ENCODE assay signal across 7 cellular contexts in the genomic region with DNA sequence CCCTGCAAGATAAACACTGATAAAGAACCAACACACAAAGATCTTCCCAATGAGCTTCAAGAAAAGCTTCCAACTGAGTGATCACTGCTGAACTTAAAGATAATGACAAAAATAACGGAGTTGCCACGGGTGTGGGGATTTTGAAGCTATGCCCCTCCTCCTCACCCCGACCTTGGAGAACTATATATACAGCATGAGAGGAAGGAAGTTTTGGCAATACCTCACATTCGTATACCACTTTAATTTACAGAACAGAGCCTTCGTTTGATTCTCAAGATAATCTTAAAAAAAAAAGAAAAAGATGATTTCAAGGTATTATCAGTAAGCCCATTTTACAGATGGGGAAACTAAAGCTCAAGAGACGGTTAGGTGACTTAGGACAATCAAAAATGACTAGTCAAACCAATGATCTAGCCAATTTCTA. TPM values are rescaled to one million over a fixed set of nuclear protein-coding genes. Genes with fewer than 3 reads are reported as not detected.
DNase-seq lines count a peak whose midpoint lies in the region; ATAC-seq, FAIRE-seq and TF ChIP-seq lines count a peak whose summit lies in the region.

No MANE protein-coding gene starts in this region.

- dilution Hi-C loops in endothelial cell of umbilical vein (cut with MboI; ENCODE audit: extremely low pct_ligation_motif_present, low sequenced_read_pairs), result loop anchor here (25.0 kb wide), 1 partner anchor 161 kb away; the partner anchor contains the start of gene FOS

- H3K9me3 ChIP-seq in GM23248 (ENCODE audit: low read depth) (no peaks in the 10 kb centered on the region), Peyer's patch (no peaks in the 10 kb centered on the region), endothelial cell of umbilical vein (replicated peaks; ENCODE audit: control insufficient read depth, insufficient read depth, low read length) (no peaks in the 10 kb centered on the region), trophoblast cell (ENCODE audit: insufficient read depth, low read depth, low read length) (no peaks in the 10 kb centered on the region)

- peak overlapping the region; percentile 100 for H4K8ac ChIP-seq in trophoblast cell (ENCODE audit: low read depth, low read length)

- no peak overlapping the region for H2BK5ac ChIP-seq in trophoblast cell (ENCODE audit: low read depth, low read length, poor library complexity)

- H3K36me3 ChIP-seq in GM23248 (ENCODE audit: low read depth), result no peaks in the 10 kb centered on the region
- peaks cover 0 to 3% (median 0%) of the 10 kb centered on the region in 3 donors for H3K36me3 ChIP-seq in Peyer's patch
- peaks cover 0 to 3% of the 10 kb centered on the region in 2 experiments for H3K36me3 ChIP-seq in endothelial cell of umbilical vein (ENCODE audit: control insufficient read depth in 2 of 2, extremely low read depth in 1 of 2, insufficient read depth in 2 of 2, low read length in 2 of 2)
- H3K36me3 ChIP-seq in trophoblast cell (ENCODE audit: control insufficient read depth in 1 of 2, insufficient read depth in 2 of 2, low read length in 2 of 2), result peaks cover 3 to 6% of the 10 kb centered on the region in 2 experiments

- CTCF ChIA-PET in endothelial cell of umbilical vein (lab: Charles Lee), result interaction anchor here (1.9 to 7.1 kb wide), 2 partner anchors 170 to 178 kb away, joined by 9 to 77 read pairs; no protein-coding TSS in a partner anchor

- peak overlapping the region; percentile 18 for H2BK120ac ChIP-seq in trophoblast cell (ENCODE audit: insufficient read depth, low read length, poor library complexity)

- POLR2A ChIA-PET in endothelial cell of umbilical vein (lab: Charles Lee), result interaction anchor here (0.7 to 0.9 kb wide), 2 partner anchors 168 to 176 kb away, joined by 3 to 4 read pairs; no protein-coding TSS in a partner anchor

- no peak overlapping the region for H2AK5ac ChIP-seq in trophoblast cell (ENCODE audit: low read length)

- DNase-seq in GM23248 (peak; percentile 32), Peyer's patch (no peak), endothelial cell of umbilical vein (ENCODE audit: low read depth, low spot score) (peak; percentile 33), trophoblast cell (peak in 1 of 2 donors; percentile 13), HuH-7.5 (ENCODE audit: low spot score) (no peak), Ammon's horn (ENCODE audit: low spot score) (no peak)

- BruUV-seq in endothelial cell of umbilical vein (replicated peaks; lab: Mats Ljungman, UMichigan), result no TSS peak

- H4K91ac ChIP-seq in trophoblast cell (ENCODE audit: low read depth, low read length), result peak overlapping the region; percentile 93

- in situ Hi-C loops in GM23248 (cut with MboI), result loop anchor here (10.0 to 25.0 kb wide), 2 partner anchors 179 to 336 kb away; no protein-coding TSS in a partner anchor

- H3K9me1 ChIP-seq in endothelial cell of umbilical vein (replicated peaks; ENCODE audit: control insufficient read depth, extremely low read depth, insufficient read depth, low read length), result no peaks in the 10 kb centered on the region

- peak overlapping the region; percentile 22 for H3K4ac ChIP-seq in trophoblast cell (ENCODE audit: low read depth, low read length)

- no peaks in the 10 kb centered on the region for H3K9me2 ChIP-seq in GM23248 (ENCODE audit: insufficient read depth)

- H3K4me3 ChIP-seq in GM23248 (peak overlapping the region; percentile 78), Peyer's patch (peak overlapping the region; percentile 67 to 82 (median 78)), endothelial cell of umbilical vein (replicated peaks in 1 of 3; ENCODE audit: insufficient read depth in 1 of 3, low read depth in 1 of 3, low read length in 3 of 3) (peak overlapping the region; percentile 36 to 69 (median 62)), trophoblast cell (ENCODE audit: low read depth, low read length) (peak overlapping the region; percentile 85)

- intact Hi-C loops in endothelial cell of umbilical vein (cut with micrococcal nuclease), result no loop called here

- 1 to 3% methylated on average over 6 of the region's 6 CpGs for WGBS in GM23248 (ENCODE audit: low coverage in 1 of 2, low lambda C conversion rate in 2 of 2, missing lambda C conversion rate in 2 of 2), 2 experiments
- WGBS in trophoblast cell (ENCODE audit: extremely low coverage, insufficient coverage, insufficient read length), result no CpG with 5 or more reads among the region's 6 CpGs

- H3K27me3 ChIP-seq in GM23248 (replicated peaks; ENCODE audit: insufficient read depth) (no peaks in the 10 kb centered on the region), Peyer's patch (no peaks in the 10 kb centered on the region), endothelial cell of umbilical vein (ENCODE audit: control insufficient read depth in 2 of 2, insufficient read depth in 2 of 2, low read length in 2 of 2) (no peaks in the 10 kb centered on the region), trophoblast cell (ENCODE audit: insufficient read depth, low read length) (no peaks in the 10 kb centered on the region)

- H3K18ac ChIP-seq in trophoblast cell (ENCODE audit: low read length), result peak overlapping the region; percentile 16

- H3K4me1 ChIP-seq in GM23248 (ENCODE audit: insufficient read depth) (peaks cover 27% of the 10 kb centered on the region), Peyer's patch (peaks cover 0 to 40% (median 0%) of the 10 kb centered on the region in 4 donors), endothelial cell of umbilical vein (ENCODE audit: control insufficient read depth, extremely low read depth, insufficient read depth, low read length) (peaks cover 46% of the 10 kb centered on the region), trophoblast cell (ENCODE audit: control insufficient read depth in 1 of 2, insufficient read depth in 2 of 2, low read length in 2 of 2) (peaks cover 0 to 4% of the 10 kb centered on the region in 2 experiments)

- H4K20me1 ChIP-seq in GM23248 (ENCODE audit: insufficient read depth) (no peaks in the 10 kb centered on the region), endothelial cell of umbilical vein (replicated peaks; ENCODE audit: control insufficient read depth, extremely low read depth, insufficient read depth, low read length) (no peaks in the 10 kb centered on the region)

- H3K23ac ChIP-seq in trophoblast cell (ENCODE audit: low read length), result no peak overlapping the region

- TF ChIP-seq POLR2A in Peyer's patch (IDR thresholded peaks at IDR 0.05) (no peak), endothelial cell of umbilical vein (IDR thresholded peaks at IDR 0.05; ENCODE audit: low read depth, low read length) (no peak)

- H2BK12ac ChIP-seq in trophoblast cell (ENCODE audit: low read length), result no peak overlapping the region

- peaks cover 29% of the 10 kb centered on the region for H3F3A ChIP-seq in GM23248 (ENCODE audit: insufficient read depth)

- FAIRE-seq in endothelial cell of umbilical vein (lab: Jason Lieb, UNC), result no peak

- peak overlapping the region; percentile 87 for H3K9ac ChIP-seq in GM23248
- H3K9ac ChIP-seq in endothelial cell of umbilical vein (replicated peaks; ENCODE audit: extremely low read depth, insufficient read depth, low read length), result peak overlapping the region; percentile 92
- H3K9ac ChIP-seq in trophoblast cell (ENCODE audit: low read length), result peak overlapping the region; percentile 86

- peaks cover 61% of the 10 kb centered on the region for H3K79me2 ChIP-seq in GM23248 (ENCODE audit: insufficient read depth)
- peaks cover 17% of the 10 kb centered on the region for H3K79me2 ChIP-seq in endothelial cell of umbilical vein (ENCODE audit: control insufficient read depth, insufficient read depth, low read length)
- H3K79me2 ChIP-seq in trophoblast cell (ENCODE audit: control insufficient read depth, insufficient read depth, low read length, poor library complexity), result peaks cover 7% of the 10 kb centered on the region

- H3K4me2 ChIP-seq in GM23248 (ENCODE audit: unreplicated experiment) (peak overlapping the region; percentile 94), endothelial cell of umbilical vein (ENCODE audit: insufficient read depth, low read length) (peak overlapping the region; percentile 93), trophoblast cell (ENCODE audit: low read length) (peak overlapping the region; percentile 72)

- ATAC-seq in GM21390 (IDR thresholded peaks at IDR 0.05; ENCODE audit: unreplicated experiment), result no peak

- TF ChIP-seq CTCF in Peyer's patch (IDR thresholded peaks at IDR 0.05) (no peak), endothelial cell of umbilical vein (IDR thresholded peaks at IDR 0.05; ENCODE audit: extremely low read depth in 1 of 2, insufficient read depth in 1 of 2, low read depth in 1 of 2, low read length in 2 of 2) (no peak)

- peak overlapping the region; percentile 96 for H2AFZ ChIP-seq in GM23248
- no peak overlapping the region for H2AFZ ChIP-seq in endothelial cell of umbilical vein (ENCODE audit: low read depth, low read length)
- peak overlapping the region; percentile 86 for H2AFZ ChIP-seq in trophoblast cell (ENCODE audit: insufficient read depth, low read length, poor library complexity)

- H3K27ac ChIP-seq in GM23248 (peak overlapping the region; percentile 78), Peyer's patch (peak overlapping the region; percentile 93 to 95 (median 94)), endothelial cell of umbilical vein (ENCODE audit: insufficient read depth, low read depth, low read length) (peak overlapping the region; percentile 95), trophoblast cell (ENCODE audit: low read depth, low read length) (no peak overlapping the region)

- H3K14ac ChIP-seq in trophoblast cell (ENCODE audit: low read length), result peak overlapping the region; percentile 54

- H4K12ac ChIP-seq in trophoblast cell (ENCODE audit: low read depth, low read length), result peak overlapping the region; percentile 59

- peaks cover 9% of the 10 kb centered on the region for H3K79me1 ChIP-seq in trophoblast cell (ENCODE audit: low read length)

RNA-seq across cellular contexts. Expression of gene NEK9, which starts 0.7 kb away (rescaled TPM):
- total RNA-seq in GM23248 (2014; rRNA removed; shearing (Covaris generic)), result 27.6 and 41.0 TPM in 2 replicates
- polyA plus RNA-seq in GM23248 (2016; fragmentation: Nextera tagmentation; extraction: Ambion mirVana), result 41.2 and 47.6 TPM in 2 replicates
- total RNA-seq in Peyer's patch, result 10 to 100 TPM; 32.4 to 53.6 (median 42.0) TPM
- total RNA-seq in endothelial cell of umbilical vein, result 65.1 and 69.6 TPM in 2 replicates
- polyA plus RNA-seq in endothelial cell of umbilical vein, result 22.1 and 25.1 TPM in 2 replicates
- polyA plus RNA-seq in endothelial cell of umbilical vein (2011; cell fraction: cytosol; rRNA removed), result 22.4 and 23.2 TPM in 2 replicates
- polyA plus RNA-seq in endothelial cell of umbilical vein (2011; cell fraction: nucleus; rRNA removed), result 39.8 and 59.9 TPM in 2 replicates
- polyA plus RNA-seq in endothelial cell of umbilical vein (2012), result 49.6 and 51.6 TPM in 2 replicates
- 56.9 and 73.8 TPM in 2 replicates for polyA minus RNA-seq in endothelial cell of umbilical vein
- 34.8 TPM for polyA minus RNA-seq in endothelial cell of umbilical vein (2011; cell fraction: cytosol; rRNA and poly(A)+ RNA removed)
- polyA minus RNA-seq in endothelial cell of umbilical vein (2011; cell fraction: nucleus; rRNA and poly(A)+ RNA removed), result 47.0 and 54.4 TPM in 2 replicates
- polyA plus RNA-seq in trophoblast cell (2013), result 16.5 and 17.4 TPM in 2 replicates

RNA-seq across cellular contexts. Expression of gene TMED10, which starts 50.3 kb away (rescaled TPM):
- 359 and 363 TPM in 2 replicates for total RNA-seq in GM23248 (2014; rRNA removed; shearing (Covaris generic))
- polyA plus RNA-seq in GM23248 (2016; fragmentation: Nextera tagmentation; extraction: Ambion mirVana) (540 and 553 TPM in 2 replicates), endothelial cell of umbilical vein (320 and 342 TPM in 2 replicates)
- total RNA-seq in Peyer's patch (100 to 1,000 TPM in 2 of 4 donors, 10 to 100 TPM in 2; 58.6 to 181 (median 115) TPM), endothelial cell of umbilical vein (313 and 338 TPM in 2 replicates)
- polyA plus RNA-seq in endothelial cell of umbilical vein (2011; cell fraction: cytosol; rRNA removed), result 205 and 228 TPM in 2 replicates
- 95.1 and 111 TPM in 2 replicates for polyA plus RNA-seq in endothelial cell of umbilical vein (2011; cell fraction: nucleus; rRNA removed)
- polyA plus RNA-seq in endothelial cell of umbilical vein (2012), result 207 and 216 TPM in 2 replicates
- 775 and 787 TPM in 2 replicates for polyA minus RNA-seq in endothelial cell of umbilical vein
- 126 TPM for polyA minus RNA-seq in endothelial cell of umbilical vein (2011; cell fraction: cytosol; rRNA and poly(A)+ RNA removed)
- 137 and 151 TPM in 2 replicates for polyA minus RNA-seq in endothelial cell of umbilical vein (2011; cell fraction: nucleus; rRNA and poly(A)+ RNA removed)
- polyA plus RNA-seq in trophoblast cell (2013), result 331 and 337 TPM in 2 replicates

RNA-seq across cellular contexts. Expression of gene ZC2HC1C, which starts 56.7 kb away (rescaled TPM):
- total RNA-seq in GM23248 (2014; rRNA removed; shearing (Covaris generic)), result 2.8 and 5.3 TPM in 2 replicates
- polyA plus RNA-seq in GM23248 (2016; fragmentation: Nextera tagmentation; extraction: Ambion mirVana), result 1.0 TPM in 2 replicates
- total RNA-seq in Peyer's patch, result 10 to 100 TPM in 3 of 4 donors, 1 to 10 TPM in 1; 9.2 to 18.3 (median 14.9) TPM
- 0.91 and 3.6 TPM in 2 replicates for total RNA-seq in endothelial cell of umbilical vein
- 0.72 and 0.84 TPM in 2 replicates for polyA plus RNA-seq in endothelial cell of umbilical vein
- 0.78 and 0.90 TPM in 2 replicates for polyA plus RNA-seq in endothelial cell of umbilical vein (2011; cell fraction: cytosol; rRNA removed)
- polyA plus RNA-seq in endothelial cell of umbilical vein (2011; cell fraction: nucleus; rRNA removed), result 0.87 and 2.4 TPM in 2 replicates
- polyA plus RNA-seq in endothelial cell of umbilical vein (2012), result 0.68 and 1.5 TPM in 2 replicates
- polyA minus RNA-seq in endothelial cell of umbilical vein, result 1.00 and 1.9 TPM in 2 replicates
- 2.4 TPM for polyA minus RNA-seq in endothelial cell of umbilical vein (2011; cell fraction: cytosol; rRNA and poly(A)+ RNA removed)
- polyA minus RNA-seq in endothelial cell of umbilical vein (2011; cell fraction: nucleus; rRNA and poly(A)+ RNA removed), result 2.2 and 3.8 TPM in 2 replicates
- polyA plus RNA-seq in trophoblast cell (2013), result 2.1 and 3.1 TPM in 2 replicates

Comparison
In these comparisons a context has a peak if more than half of its experiments do, and no peak if none do; other contexts are left out.
1. DNase-seq: peak in GM23248 (single experiment) and endothelial cell of umbilical vein (single experiment); none in Peyer's patch (0 of 3), HuH-7.5 (single experiment) and Ammon's horn (single experiment).
2. Peak in every context shown above with its lines, with median percentiles within 50 percentile points of each other: H3K4me2 ChIP-seq, H3K4me3 ChIP-seq and H3K9ac ChIP-seq.